ENCODE assay signal across 17 cellular contexts in the genomic region with DNA sequence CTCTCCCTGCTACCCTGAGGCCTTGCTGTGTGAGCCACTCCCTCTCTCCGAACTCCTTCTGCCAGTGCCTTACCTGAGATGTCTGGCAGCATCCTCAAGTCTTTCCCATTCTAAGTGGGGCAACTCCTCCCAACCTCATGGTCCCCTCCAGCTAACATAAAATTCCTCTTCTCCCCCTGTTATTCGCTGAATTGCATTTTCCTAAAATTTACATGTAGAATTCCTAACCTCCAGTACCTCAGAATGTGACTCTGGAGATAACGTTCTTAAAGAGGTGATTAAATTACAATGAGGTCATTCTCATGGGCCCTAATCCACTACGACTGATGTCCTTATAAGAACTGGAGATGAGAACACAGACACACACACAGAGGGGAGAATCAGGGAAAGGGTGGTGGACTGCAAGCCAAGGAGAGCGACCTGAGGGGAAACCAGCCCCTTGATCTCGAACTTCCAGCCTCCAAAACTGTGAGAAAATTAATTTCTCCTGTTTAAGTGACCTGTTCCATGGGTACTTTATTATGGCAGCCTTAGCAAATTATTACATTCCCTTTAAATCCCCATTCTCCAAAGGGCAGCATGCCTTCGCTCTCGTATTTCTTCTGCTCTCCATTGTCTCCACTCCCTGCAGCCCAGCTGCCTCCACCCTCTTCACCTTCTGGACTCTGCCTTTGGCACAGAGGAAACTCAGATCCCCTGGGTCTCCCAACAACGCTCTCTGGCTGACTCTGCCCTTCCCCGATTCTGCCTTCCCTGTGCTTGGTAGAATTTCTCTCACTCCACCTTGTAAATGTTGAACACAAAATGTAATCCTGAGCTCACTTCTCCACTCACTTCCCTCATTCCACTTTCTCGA.
DNase-seq lines count a peak whose midpoint lies in the region; ATAC-seq, FAIRE-seq and TF ChIP-seq lines count a peak whose summit lies in the region.
"Had no signal": no experiment of that assay in that cellular context is flagged by ENCODE, and none has a peak within 500 bp of the region (broad histone marks: within the 10 kb centered on the region; RNA-seq: fewer than 3 reads in every experiment).

No MANE protein-coding gene starts in this region.

- H3K9me2 ChIP-seq in hepatocyte (replicated peaks; ENCODE audit: insufficient read depth) (no peaks in the 10 kb centered on the region), OCI-LY7 (ENCODE audit: insufficient read depth, low read length) (no peaks in the 10 kb centered on the region)

- H3K56ac ChIP-seq in H9 (ENCODE audit: insufficient read length, low read depth, low read length) (no peak overlapping the region), mesendoderm (ENCODE audit: low read length) (peak overlapping the region; percentile 50)

- WGBS in A549 (ENCODE audit: missing lambda C conversion rate), result 80% methylated on average over 11 of the region's 11 CpGs
- WGBS in H9 (ENCODE audit: extremely low coverage, insufficient read length, low lambda C conversion rate), result no CpG with 5 or more reads among the region's 11 CpGs
- no CpG with 5 or more reads among the region's 11 CpGs for WGBS in mesendoderm (ENCODE audit: extremely low coverage, insufficient coverage, low lambda C conversion rate)
- 83% methylated on average over 11 of the region's 11 CpGs for WGBS in hepatocyte (ENCODE audit: low lambda C conversion rate, missing lambda C conversion rate)

- no peak overlapping the region for H2BK20ac ChIP-seq in H9 (ENCODE audit: low read depth, low read length, poor library complexity, severe bottlenecking)

- TF ChIP-seq POLR2A in A549 (IDR thresholded peaks at IDR 0.05; ENCODE audit: low read length), result no peak

- H3K27me3 ChIP-seq in H9 (ENCODE audit: insufficient read depth, low read length), result no peaks in the 10 kb centered on the region
- H3K27me3 ChIP-seq in mesendoderm (ENCODE audit: insufficient read depth, low read length, poor library complexity), result no peaks in the 10 kb centered on the region
- no peaks in the 10 kb centered on the region for H3K27me3 ChIP-seq in hepatocyte

- H3K4me1 ChIP-seq in A549 (no peaks in the 10 kb centered on the region), H9 (ENCODE audit: insufficient read depth, low read length) (peaks cover 9% of the 10 kb centered on the region; the same call in 1 of the 2 replicates), mesendoderm (ENCODE audit: control insufficient read depth, low read depth, low read length) (peaks cover 11% of the 10 kb centered on the region), hepatocyte (ENCODE audit: insufficient read depth) (no peaks in the 10 kb centered on the region), OCI-LY7 (ENCODE audit: insufficient read depth, low read length, poor library complexity, severe bottlenecking) (no peaks in the 10 kb centered on the region)

- POLR2A ChIA-PET in A549 (lab: Yijun Ruan, JAX) (no interaction called here), WTC11 (lab: Charles Lee) (no interaction called here), OCI-LY7 (lab: Charles Lee) (no interaction called here)

- H3K4ac ChIP-seq in H9 (ENCODE audit: low read depth, low read length) (no peak overlapping the region), mesendoderm (ENCODE audit: low read depth, low read length) (no peak overlapping the region)

- H2BK12ac ChIP-seq in H9 (ENCODE audit: insufficient read length, low read depth, low read length), result no peak overlapping the region

- H2BK15ac ChIP-seq in H9 (ENCODE audit: low read depth, low read length), result no peak overlapping the region
- no peak overlapping the region for H2BK15ac ChIP-seq in mesendoderm (replicated peaks; ENCODE audit: low read depth)

- no peak overlapping the region for H4K91ac ChIP-seq in H9 (ENCODE audit: insufficient read length, low read depth, low read length)

- H3K79me2 ChIP-seq in H9 (ENCODE audit: insufficient read depth, low read length) (no peaks in the 10 kb centered on the region), mesendoderm (ENCODE audit: control insufficient read depth, insufficient read depth, low read length) (no peaks in the 10 kb centered on the region), hepatocyte (no peaks in the 10 kb centered on the region), OCI-LY7 (ENCODE audit: insufficient read depth, low read depth, low read length) (no peaks in the 10 kb centered on the region)

- H3K79me1 ChIP-seq in H9 (ENCODE audit: insufficient read depth, low read depth, low read length, poor library complexity, severe bottlenecking), result no peaks in the 10 kb centered on the region
- H3K79me1 ChIP-seq in mesendoderm (ENCODE audit: low read length), result no peaks in the 10 kb centered on the region

- H3K36me3 Mint-ChIP-seq in H9 (ENCODE audit: insufficient read depth in 1 of 3, low read depth in 3 of 3), result peaks cover 7 to 13% (median 9%) of the 10 kb centered on the region in 3 experiments
- peaks cover 17% of the 10 kb centered on the region for H3K36me3 Mint-ChIP-seq in WTC11

- H2AK5ac ChIP-seq in H9 (ENCODE audit: insufficient read length, low read length) (no peak overlapping the region), mesendoderm (ENCODE audit: low read length) (peak overlapping the region; percentile 32)

- H3K4me3 ChIP-seq in A549 (no peak overlapping the region), mesendoderm (ENCODE audit: low read length) (no peak overlapping the region), hepatocyte (no peak overlapping the region), OCI-LY7 (ENCODE audit: low read depth, low read length, poor library complexity, severe bottlenecking) (no peak overlapping the region)

- no peak for TF ChIP-seq EP300 in A549 (IDR thresholded peaks at IDR 0.05)

- H2BK5ac ChIP-seq in H9 (ENCODE audit: insufficient read length, low read length) (no peak overlapping the region), mesendoderm (ENCODE audit: low read length) (peak overlapping the region; percentile 9)

- intact Hi-C loops in OCI-LY7 (cut with micrococcal nuclease; ENCODE audit: unreplicated experiment), result no loop called here

- H4K8ac ChIP-seq in H9 (replicated peaks; ENCODE audit: insufficient read length, low read depth, low read length), result no peak overlapping the region
- no peak overlapping the region for H4K8ac ChIP-seq in mesendoderm (ENCODE audit: low read depth, low read length)

- no peak overlapping the region for H3K9ac ChIP-seq in H9 (ENCODE audit: extremely low read depth, insufficient read length, low read length)
- no peak overlapping the region for H3K9ac ChIP-seq in mesendoderm (ENCODE audit: low read length)

- H3K9me3 ChIP-seq in A549, result no peaks in the 10 kb centered on the region; the same call in 1 of the 3 replicates
- H3K9me3 ChIP-seq in H9 (ENCODE audit: control insufficient read depth, low read depth, low read length), result no peaks in the 10 kb centered on the region
- no peaks in the 10 kb centered on the region for H3K9me3 ChIP-seq in hepatocyte (ENCODE audit: low read depth)
- H3K9me3 ChIP-seq in OCI-LY7 (ENCODE audit: low read length), result peaks cover 5% of the 10 kb centered on the region; the same call in 1 of the 2 replicates

- no peak overlapping the region for H3T11ph ChIP-seq in H9 (ENCODE audit: low read length)

- H3K36me3 ChIP-seq in mesendoderm (ENCODE audit: control insufficient read depth, insufficient read depth, low read length), result no peaks in the 10 kb centered on the region
- no peaks in the 10 kb centered on the region for H3K36me3 ChIP-seq in hepatocyte (replicated peaks; ENCODE audit: insufficient read depth, low read depth)
- no peaks in the 10 kb centered on the region for H3K36me3 ChIP-seq in OCI-LY7 (ENCODE audit: insufficient read depth, low read length)

- H3K4me2 ChIP-seq in A549 (no peak overlapping the region), H9 (ENCODE audit: insufficient read depth, insufficient read length, low read length) (no peak overlapping the region), mesendoderm (ENCODE audit: low read length) (no peak overlapping the region), hepatocyte (no peak overlapping the region), OCI-LY7 (ENCODE audit: low read length) (no peak overlapping the region)

- H3K4me1 Mint-ChIP-seq in H9 (peaks cover 17 to 22% of the 10 kb centered on the region in 2 experiments), WTC11 (peaks cover 21% of the 10 kb centered on the region)
- H3K4me1 Mint-ChIP-seq: B cell had no signal

- H3K27ac Mint-ChIP-seq in H9, result peak overlapping the region; percentile 22 to 79 (median 24); a peak in 4 of 7 replicates
- H3K27ac Mint-ChIP-seq in WTC11, result peak overlapping the region; percentile 38
- H3K27ac Mint-ChIP-seq: B cell; CD4-positive, alpha-beta T cell had no signal

- no peak; a peak in 1 of 6 replicates for ATAC-seq in A549
- peak; percentile 65 for ATAC-seq in WTC11

- H3K27ac ChIP-seq in A549, result 0 out of 6 replicates have a peak overlapping the region, but pooled peaks of 1 of the 2 experiments have one; percentile 21
- no peak overlapping the region for H3K27ac ChIP-seq in H9 (ENCODE audit: insufficient read length, low read depth, low read length)
- no peak overlapping the region for H3K27ac ChIP-seq in mesendoderm (ENCODE audit: low read depth, low read length)
- no peak overlapping the region for H3K27ac ChIP-seq in hepatocyte
- H3K27ac ChIP-seq in OCI-LY7 (ENCODE audit: low read depth, low read length, poor library complexity, severe bottlenecking), result no peak overlapping the region

- H3K9me3 Mint-ChIP-seq in H9 (peaks cover 10 to 12% of the 10 kb centered on the region in 2 experiments), WTC11 (peaks cover 15% of the 10 kb centered on the region)
- H3K9me3 Mint-ChIP-seq: CD4-positive, alpha-beta T cell had no signal

- TF ChIP-seq RAD21 in A549 (conservative IDR thresholded peaks at IDR 0.05 in 1 of 2, IDR thresholded peaks at IDR 0.05 in 1 of 2), result no peak

- H3K27me3 Mint-ChIP-seq in H9 (ENCODE audit: low read depth), result no peaks in the 10 kb centered on the region
- H3K27me3 Mint-ChIP-seq in WTC11 (ENCODE audit: low read depth), result peaks cover 3% of the 10 kb centered on the region; the same call in 1 of the 2 replicates
- H3K27me3 Mint-ChIP-seq: CD4-positive, alpha-beta T cell had no signal

- DNase-seq in A549 (ENCODE audit: low read depth in 1 of 2, low spot score in 1 of 2) (no peak), H9 (no peak), WTC11 (ENCODE audit: low spot score) (no peak), mesendoderm (peak; percentile 76), hepatocyte (ENCODE audit: low spot score) (no peak), LoVo (ENCODE audit: low spot score) (no peak), OCI-LY7 (ENCODE audit: low spot score) (no peak)
- DNase-seq: Calu3; CD4-positive, alpha-beta T cell; DND-41; GF-D8; NCI-H1092; NCI-H187; NCI-H748 treated with DMSO at 0.1 percent for 48 hours; SHP77 treated with DMSO at 0.1 percent for 48 hours had no signal

- no peak overlapping the region for H4K5ac ChIP-seq in H9 (ENCODE audit: insufficient read length, low read depth, low read length)
- no peak overlapping the region for H4K5ac ChIP-seq in mesendoderm (ENCODE audit: low read length)

- H3K4me3 Mint-ChIP-seq in H9, result no peak overlapping the region
- H3K4me3 Mint-ChIP-seq in WTC11, result no peak overlapping the region
- H3K4me3 Mint-ChIP-seq: B cell; CD4-positive, alpha-beta T cell had no signal

- CTCF ChIA-PET in A549 (lab: Yijun Ruan, JAX) (interaction anchor here (0.7 kb wide), 1 partner anchor 9 kb away, joined by 3 read pairs; no protein-coding TSS in a partner anchor), WTC11 (lab: Charles Lee) (interaction anchor here (0.7 to 1.4 kb wide), 4 partner anchors 21 to 74 kb away, joined by 3 to 5 read pairs (median 5); no protein-coding TSS in a partner anchor), OCI-LY7 (lab: Charles Lee; ENCODE audit: unreplicated experiment) (interaction anchor here (0.6 kb wide), 1 partner anchor 38 kb away, joined by 3 read pairs; no protein-coding TSS in a partner anchor)

- H2BK120ac ChIP-seq in H9 (ENCODE audit: low read depth, low read length, poor library complexity, severe bottlenecking), result no peak overlapping the region
- H2BK120ac ChIP-seq in mesendoderm (ENCODE audit: low read depth, low read length), result no peak overlapping the region

- H4K20me1 ChIP-seq in H9 (ENCODE audit: control insufficient read depth, insufficient read depth, insufficient read length) (no peaks in the 10 kb centered on the region), hepatocyte (ENCODE audit: insufficient read depth, poor library complexity, severe bottlenecking) (no peaks in the 10 kb centered on the region), OCI-LY7 (ENCODE audit: insufficient read depth, low read length) (no peaks in the 10 kb centered on the region)

- FAIRE-seq in A549 (lab: Jason Lieb, UNC), result no peak
- FAIRE-seq: HTR-8/SVneo had no signal

- TF ChIP-seq CTCF in A549 (IDR thresholded peaks at IDR 0.05) (no peak), H9 (conservative IDR thresholded peaks at IDR 0.05) (no peak), WTC11 (IDR thresholded peaks at IDR 0.05) (no peak), hepatocyte (IDR thresholded peaks at IDR 0.05; ENCODE audit: poor library complexity) (no peak), OCI-LY7 (conservative IDR thresholded peaks at IDR 0.05; ENCODE audit: low read length) (no peak)

- H2AFZ ChIP-seq in H9 (ENCODE audit: low read length) (no peak overlapping the region), hepatocyte (no peak overlapping the region), OCI-LY7 (ENCODE audit: low read length) (no peak overlapping the region)

- H3K18ac ChIP-seq in H9 (ENCODE audit: insufficient read length, low read depth, low read length) (no peak overlapping the region), mesendoderm (ENCODE audit: low read length) (no peak overlapping the region)

- H3K23ac ChIP-seq in H9 (ENCODE audit: insufficient read length, low read depth, low read length) (no peak overlapping the region), mesendoderm (ENCODE audit: low read length) (no peak overlapping the region)

- no peak overlapping the region for H3K14ac ChIP-seq in H9 (ENCODE audit: insufficient read depth, low read length)

- BruUV-seq in OCI-LY7 (replicated peaks; lab: Mats Ljungman, UMichigan), result no TSS peak

- no peaks in the 10 kb centered on the region for H3K23me2 ChIP-seq in H9 (ENCODE audit: insufficient read length, low read depth, low read length, poor library complexity, severe bottlenecking)
